Comparison of ENCODE assay signal across 24 cellular contexts in genomic region chr7:79118143-79118542, GRCh38.
"Had no signal": no experiment of that assay in that cellular context is flagged by ENCODE, and none has a peak within 500 bp of the region (broad histone marks: within the 10 kb centered on the region; RNA-seq: fewer than 3 reads in every experiment).

No MANE protein-coding gene starts in this region.

- H3K27ac Mint-ChIP-seq: activated CD4-positive, alpha-beta memory T cell treated with anti-CD3 and anti-CD28 coated beads, Interleukin-2, amount 10 ng/mL, durations not matched to agents 7 days and 5 days; activated naive CD4-positive, alpha-beta T cell treated with anti-CD3 and anti-CD28 coated beads, Interleukin-2, amount 10 ng/mL, durations not matched to agents 7 days and 5 days; activated naive CD8-positive, alpha-beta T cell treated with anti-CD3 and anti-CD28 coated beads, Interleukin-2, amount 10 ng/mL, durations not matched to agents 7 days and 5 days; activated T-cell treated with anti-CD3 and anti-CD28 coated beads, Interleukin-2, amount 50 U/mL, for 72 hours; activated T-helper 2 cell treated with anti-CD3 and anti-CD28 coated beads, Interferon-gamma antibody, Interleukin-2, Interleukin-4, amounts not matched to agents 10 μg/mL and 5 μg/mL and 100 μg/mL, durations not matched to agents 14 hours and 24 hours and 36 hours; T-cell had no signal

- DNase-seq: activated CD4-positive, alpha-beta memory T cell treated with anti-CD3 and anti-CD28 coated beads, Interleukin-2, amount 10 ng/mL, durations not matched to agents 7 days and 5 days; activated CD4-positive, alpha-beta T cell treated with anti-CD3 and anti-CD28 coated beads, Interleukin-2, amount 50 U/mL, for 1 hour; activated CD4-positive, CD25-positive, alpha-beta regulatory T cell; activated CD8-positive, alpha-beta memory T cell treated with anti-CD3 and anti-CD28 coated beads, Interleukin-2, amount 50 U/mL, for 4 hours; activated gamma-delta T cell treated with Interleukin-2 at 50 U/mL for 16 hours; activated naive CD4-positive, alpha-beta T cell treated with anti-CD3 and anti-CD28 coated beads, Interleukin-2, amount 10 ng/mL, durations not matched to agents 7 days and 5 days; activated naive CD8-positive, alpha-beta T cell treated with anti-CD3 and anti-CD28 coated beads, Interleukin-2, amount 10 ng/mL, durations not matched to agents 7 days and 5 days; activated T-cell treated with anti-CD3 and anti-CD28 coated beads, Interleukin-2, amount 50 U/mL, for 72 hours; adrenal gland; anterior cingulate cortex; caudate nucleus; colonic mucosa; MM.1S; NCI-H1105; NCI-H1436; NCI-H187; NCI-H2081; NCI-H510A treated with DMSO at 0.1 percent for 48 hours; T-cell; T-helper 2 cell; T1000 had no signal

- H3K9me3 Mint-ChIP-seq: activated CD4-positive, alpha-beta memory T cell treated with anti-CD3 and anti-CD28 coated beads, Interleukin-2, amount 10 ng/mL, durations not matched to agents 7 days and 5 days; activated naive CD8-positive, alpha-beta T cell treated with anti-CD3 and anti-CD28 coated beads, Interleukin-2, amount 10 ng/mL, durations not matched to agents 7 days and 5 days; activated T-helper 2 cell treated with anti-CD3 and anti-CD28 coated beads, Interferon-gamma antibody, Interleukin-2, Interleukin-4, amounts not matched to agents 10 μg/mL and 5 μg/mL and 100 μg/mL, durations not matched to agents 14 hours and 24 hours and 36 hours had no signal

- H3K36me3 Mint-ChIP-seq: activated naive CD4-positive, alpha-beta T cell treated with anti-CD3 and anti-CD28 coated beads, Interleukin-2, amount 10 ng/mL, durations not matched to agents 7 days and 5 days; activated naive CD8-positive, alpha-beta T cell treated with anti-CD3 and anti-CD28 coated beads, Interleukin-2, amount 10 ng/mL, durations not matched to agents 7 days and 5 days; T-cell had no signal

- H3K4me3 Mint-ChIP-seq: activated CD4-positive, alpha-beta memory T cell treated with anti-CD3 and anti-CD28 coated beads, Interleukin-2, amount 10 ng/mL, durations not matched to agents 7 days and 5 days; activated naive CD4-positive, alpha-beta T cell treated with anti-CD3 and anti-CD28 coated beads, Interleukin-2, amount 10 ng/mL, durations not matched to agents 7 days and 5 days; activated naive CD8-positive, alpha-beta T cell treated with anti-CD3 and anti-CD28 coated beads, Interleukin-2, amount 10 ng/mL, durations not matched to agents 7 days and 5 days; activated T-cell treated with anti-CD3 and anti-CD28 coated beads, Interleukin-2, amount 50 U/mL, for 72 hours; T-cell had no signal

- H3K9me3 ChIP-seq: adrenal gland, colonic mucosa had no signal

- H3K27me3 ChIP-seq: adrenal gland, colonic mucosa had no signal

- H3K4me3 ChIP-seq: adrenal gland, colonic mucosa, SK-N-MC had no signal

- H3K36me3 ChIP-seq: adrenal gland, colonic mucosa had no signal

- ATAC-seq: activated T-cell treated with anti-CD3 and anti-CD28 coated beads, Interleukin-2, amount 50 U/mL, for 72 hours; T-cell had no signal

- H3K4me1 Mint-ChIP-seq: activated CD4-positive, alpha-beta memory T cell treated with anti-CD3 and anti-CD28 coated beads, Interleukin-2, amount 10 ng/mL, durations not matched to agents 7 days and 5 days; activated naive CD4-positive, alpha-beta T cell treated with anti-CD3 and anti-CD28 coated beads, Interleukin-2, amount 10 ng/mL, durations not matched to agents 7 days and 5 days; activated naive CD8-positive, alpha-beta T cell treated with anti-CD3 and anti-CD28 coated beads, Interleukin-2, amount 10 ng/mL, durations not matched to agents 7 days and 5 days; T-cell had no signal

- H3K4me1 ChIP-seq: adrenal gland, colonic mucosa had no signal

- H3K27me3 Mint-ChIP-seq: activated CD4-positive, alpha-beta memory T cell treated with anti-CD3 and anti-CD28 coated beads, Interleukin-2, amount 10 ng/mL, durations not matched to agents 7 days and 5 days; activated naive CD4-positive, alpha-beta T cell treated with anti-CD3 and anti-CD28 coated beads, Interleukin-2, amount 10 ng/mL, durations not matched to agents 7 days and 5 days; activated naive CD8-positive, alpha-beta T cell treated with anti-CD3 and anti-CD28 coated beads, Interleukin-2, amount 10 ng/mL, durations not matched to agents 7 days and 5 days; T-cell had no signal

- H3K27ac ChIP-seq: adrenal gland, colonic mucosa, SK-N-MC, VCaP had no signal
